ENCODE assay signal across 11 cellular contexts in genomic region chr5:170491479-170491878, GRCh38. TPM values are rescaled to one million over a fixed set of nuclear protein-coding genes. Genes with fewer than 3 reads are reported as not detected.
DNase-seq lines count a peak whose midpoint lies in the region; ATAC-seq and TF ChIP-seq lines count a peak whose summit lies in the region.
"Had no signal": no experiment of that assay in that cellular context is flagged by ENCODE, and none has a peak within 500 bp of the region (broad histone marks: within the 10 kb centered on the region; RNA-seq: fewer than 3 reads in every experiment).

No MANE protein-coding gene starts in this region.

- H3K36me3 Mint-ChIP-seq in activated naive CD4-positive, alpha-beta T cell treated with anti-CD3 and anti-CD28 coated beads for 36 hours (ENCODE audit: low read depth): no peaks in the 10 kb centered on the region
- H3K36me3 Mint-ChIP-seq: CD4-positive, CD25-positive, alpha-beta regulatory T cell had no signal

- TF ChIP-seq CTCF in astrocyte of the spinal cord (IDR thresholded peaks at IDR 0.05; ENCODE audit: low read depth, low read length): no peak
- no peak for TF ChIP-seq CTCF in kidney epithelial cell (IDR thresholded peaks at IDR 0.05; ENCODE audit: insufficient read depth, low read length, poor library complexity, severe bottlenecking)

- peaks cover 14% of the 10 kb centered on the region for H3K27me3 Mint-ChIP-seq in activated naive CD4-positive, alpha-beta T cell treated with anti-CD3 and anti-CD28 coated beads for 36 hours (ENCODE audit: low read depth)

- H3K4me1 Mint-ChIP-seq in activated naive CD4-positive, alpha-beta T cell treated with anti-CD3 and anti-CD28 coated beads for 36 hours (ENCODE audit: low read depth): no peaks in the 10 kb centered on the region
- H3K4me1 Mint-ChIP-seq: CD4-positive, CD25-positive, alpha-beta regulatory T cell had no signal

- ATAC-seq in HG03097 (IDR thresholded peaks at IDR 0.05; ENCODE audit: low FRiP score, unreplicated experiment): no peak
- ATAC-seq: activated CD8-positive, alpha-beta T cell treated with anti-CD3 and anti-CD28 coated beads, Interleukin-2, amount 10 ng/mL, durations not matched to agents 7 days and 5 days had no signal

- H3K4me3 ChIP-seq in astrocyte of the spinal cord (ENCODE audit: low read depth, low read length) (no peak overlapping the region), kidney epithelial cell (ENCODE audit: low read depth, low read length) (no peak overlapping the region)

- in situ Hi-C loops in astrocyte of the spinal cord (cut with HindIII; ENCODE audit: low sequenced_read_pairs): no loop called here

- intact Hi-C loops in activated naive CD4-positive, alpha-beta T cell treated with anti-CD3 and anti-CD28 coated beads for 36 hours (cut with micrococcal nuclease): no loop called here

- peak; percentile 98 for DNase-seq in A172 (ENCODE audit: low spot score)
- peak; percentile 29 for DNase-seq in LHCN-M2 (ENCODE audit: low read depth)
- DNase-seq in astrocyte of the spinal cord (ENCODE audit: low read depth, low spot score): peak; percentile 91
- DNase-seq in kidney epithelial cell (ENCODE audit: low read depth): peak; percentile 77
- no peak for DNase-seq in GOT3 (lab: John Stamatoyannopoulos, UW)
- no peak for DNase-seq in activated naive CD4-positive, alpha-beta T cell treated with anti-CD3 and anti-CD28 coated beads for 36 hours
- DNase-seq in HuH-7.5 (ENCODE audit: low spot score): no peak
- DNase-seq: activated CD8-positive, alpha-beta T cell treated with anti-CD3 and anti-CD28 coated beads, Interleukin-2, amount 10 ng/mL, durations not matched to agents 7 days and 5 days; CD4-positive, CD25-positive, alpha-beta regulatory T cell; NCI-H1930 had no signal

- CTCF ChIA-PET in activated naive CD4-positive, alpha-beta T cell treated with anti-CD3 and anti-CD28 coated beads for 36 hours (lab: Charles Lee): interaction anchor here (1.1 kb wide), 1 partner anchor 147 kb away, joined by 4 read pairs; no protein-coding TSS in a partner anchor

- no peak overlapping the region for H3K4me3 Mint-ChIP-seq in activated naive CD4-positive, alpha-beta T cell treated with anti-CD3 and anti-CD28 coated beads for 36 hours
- H3K4me3 Mint-ChIP-seq: activated CD8-positive, alpha-beta T cell treated with anti-CD3 and anti-CD28 coated beads, Interleukin-2, amount 10 ng/mL, durations not matched to agents 7 days and 5 days; CD4-positive, CD25-positive, alpha-beta regulatory T cell had no signal

- no peak overlapping the region for H3K27ac Mint-ChIP-seq in activated naive CD4-positive, alpha-beta T cell treated with anti-CD3 and anti-CD28 coated beads for 36 hours
- H3K27ac Mint-ChIP-seq: activated CD8-positive, alpha-beta T cell treated with anti-CD3 and anti-CD28 coated beads, Interleukin-2, amount 10 ng/mL, durations not matched to agents 7 days and 5 days; CD4-positive, CD25-positive, alpha-beta regulatory T cell had no signal

- H3K9me3 Mint-ChIP-seq in activated naive CD4-positive, alpha-beta T cell treated with anti-CD3 and anti-CD28 coated beads for 36 hours: no peaks in the 10 kb centered on the region

- no peaks in the 10 kb centered on the region for H3K36me3 ChIP-seq in kidney epithelial cell (ENCODE audit: control insufficient read depth, insufficient read depth, low read length)

- H3K27me3 ChIP-seq in kidney epithelial cell (ENCODE audit: control insufficient read depth, insufficient read depth, low read length): no peaks in the 10 kb centered on the region

RNA-seq across cellular contexts. Expression of gene KCNIP1, which starts 12.3 kb away (rescaled TPM):
- total RNA-seq in A172 (2014; rRNA removed; shearing (Covaris generic)): 0.36 TPM in 1 of 2 replicates, not detected in the other
- not detected in 2 replicates for total RNA-seq in LHCN-M2 (2014; rRNA removed)
- not detected for polyA plus RNA-seq in LHCN-M2 (2012)
- total RNA-seq in kidney epithelial cell: 0.21 and 3.4 TPM in 2 replicates
- total RNA-seq in activated naive CD4-positive, alpha-beta T cell treated with anti-CD3 and anti-CD28 coated beads for 36 hours: not detected
- total RNA-seq: activated CD8-positive, alpha-beta T cell treated with anti-CD3 and anti-CD28 coated beads, Interleukin-2, amount 10 ng/mL, durations not matched to agents 7 days and 5 days; CD4-positive, CD25-positive, alpha-beta regulatory T cell had no signal
- polyA plus RNA-seq: CD4-positive, CD25-positive, alpha-beta regulatory T cell had no signal

Comparison
In these comparisons a context has a peak if more than half of its experiments do, and no peak if none do; other contexts are left out.
1. DNase-seq: peak in A172 (single experiment), LHCN-M2 (single experiment), astrocyte of the spinal cord (single experiment) and kidney epithelial cell (single experiment); none in GOT3 (single experiment), activated naive CD4-positive, alpha-beta T cell treated with anti-CD3 and anti-CD28 coated beads for 36 hours (single experiment) and HuH-7.5 (single experiment).